Comparison of ENCODE assay signal across 24 cellular contexts in genomic region chr6:76552268-76552667, GRCh38.
"Had no signal": no experiment of that assay in that cellular context is flagged by ENCODE, and none has a peak within 500 bp of the region (broad histone marks: within the 10 kb centered on the region; RNA-seq: fewer than 3 reads in every experiment).

No MANE protein-coding gene starts in this region.

- FAIRE-seq: endometrium, endothelial cell of umbilical vein, frontal cortex had no signal

- DNase-seq: colonic mucosa; cortex of kidney; dermis blood vessel endothelial cell; dorsolateral prefrontal cortex; effector CD4-positive, alpha-beta T cell; effector CD8-positive, alpha-beta T cell; effector memory CD4-positive, alpha-beta T cell; effector memory CD8-positive, alpha-beta T cell; endodermal cell; erythroblast; esophagus squamous epithelium; foreskin fibroblast; foreskin keratinocyte; foreskin melanocyte; gastrocnemius medialis; glutamatergic neuron; head of caudate nucleus; heart left ventricle; heart right ventricle had no signal

- ATAC-seq: effector memory CD8-positive, alpha-beta T cell; esophagus mucosa; foreskin keratinocyte; gastrocnemius medialis; gastroesophageal sphincter; heart left ventricle; heart right ventricle had no signal
